ENCODE assay signal across 8 cellular contexts in the genomic region with DNA sequence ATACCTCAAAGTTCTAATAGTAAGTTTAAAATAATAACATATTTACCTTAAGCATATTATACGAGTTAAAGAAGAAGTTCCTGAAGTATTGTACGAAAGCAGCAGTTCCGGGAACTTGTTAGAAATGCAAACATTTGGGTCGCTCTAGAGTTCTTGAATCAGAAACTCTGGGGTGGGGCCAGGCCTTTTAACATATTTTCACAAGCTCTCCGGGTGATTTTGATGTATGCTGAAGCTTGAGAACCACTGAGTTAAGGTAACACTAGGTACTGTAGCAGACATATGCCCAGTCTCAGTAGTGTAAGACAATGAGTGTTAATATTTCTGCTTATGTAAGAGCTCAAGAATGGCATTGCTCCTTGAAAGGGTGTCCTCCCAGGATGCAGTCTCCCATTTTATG.
"Had no signal": no experiment of that assay in that cellular context is flagged by ENCODE, and none has a peak within 500 bp of the region (broad histone marks: within the 10 kb centered on the region; RNA-seq: fewer than 3 reads in every experiment).

No MANE protein-coding gene starts in this region.

- H3K4me3 ChIP-seq: GM23248, HAP-1, K562 had no signal

- ATAC-seq: HCT116, K562 had no signal

- H3K4me3 Mint-ChIP-seq: HFFc6 had no signal

- H3K36me3 ChIP-seq: HAP-1 had no signal

- H3K9me3 ChIP-seq: HAP-1 had no signal

- H3K4me1 ChIP-seq: HAP-1 had no signal

- DNase-seq: GM23248, GOT3, H7, HFFc6, IMR-90 had no signal

- H2AFZ ChIP-seq: GM23248 had no signal

- H3K27ac Mint-ChIP-seq: HFFc6 had no signal

- H3K9ac ChIP-seq: GM23248 had no signal

- H3K27ac ChIP-seq: GM23248 had no signal
